Comparison of ENCODE assay signal across 1 cellular context in genomic region chr16:56700195-56700594, GRCh38.
TF ChIP-seq lines count a peak whose summit lies in the region.

No MANE protein-coding gene starts in this region.

TF ChIP-seq in HCT116, 20 proteins besides CTCF, POLR2A, EP300 and RAD21 (continued from another document):
- no peak for TF ChIP-seq ATF3 (IDR thresholded peaks at IDR 0.05)
- TF ChIP-seq POLR2AphosphoS5 (IDR thresholded peaks at IDR 0.05; ENCODE audit: low read depth, low read length): no peak
TF ChIP-seq in HCT116: peak in this region for 0.
